In the genomic region with DNA sequence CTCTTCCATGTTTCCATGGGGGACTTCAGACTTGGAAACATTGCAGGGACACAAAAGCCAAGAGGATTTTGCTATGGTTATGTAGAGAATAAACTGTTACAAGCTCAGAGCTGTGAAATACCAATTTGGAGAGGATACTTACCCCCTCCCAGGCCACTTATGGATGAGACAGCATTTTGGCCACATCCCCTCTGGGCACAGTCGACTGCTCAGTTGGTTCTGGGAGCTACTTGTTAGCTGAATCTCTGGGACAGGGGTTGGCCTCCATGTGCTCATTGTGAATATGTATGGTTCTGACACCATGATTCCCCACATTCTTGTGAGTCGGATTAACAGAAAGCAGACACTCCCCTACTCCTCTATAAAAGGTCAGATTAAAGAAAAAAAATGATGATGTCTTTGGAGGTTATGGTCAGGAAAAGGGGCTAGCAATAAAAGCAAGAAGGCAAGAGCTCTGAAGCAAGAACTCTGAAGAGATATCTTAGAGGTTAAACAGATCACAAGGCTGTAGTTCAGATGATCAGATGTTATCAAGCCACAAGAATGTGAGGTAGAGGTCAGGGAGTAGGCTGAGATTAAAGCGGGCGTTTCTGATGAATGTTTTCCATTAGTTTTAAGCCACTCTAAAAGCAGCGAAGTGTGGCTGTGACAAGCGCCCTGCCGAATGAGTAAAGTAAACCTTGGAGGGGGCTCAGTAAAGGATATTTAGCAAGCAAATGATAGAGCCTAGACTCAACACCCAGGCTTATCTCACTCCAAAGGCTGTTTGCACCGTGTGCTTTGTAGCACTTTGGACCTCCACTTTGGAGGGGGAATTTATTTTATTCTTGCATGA, we compare ENCODE assay signal across 9 cellular contexts. TPM values are rescaled to one million over a fixed set of nuclear protein-coding genes. Genes with fewer than 3 reads are reported as not detected.
A peak's percentile ranks its signal among the peaks of the same experiment; 100 is the strongest.
DNase-seq lines count a peak whose midpoint lies in the region; ATAC-seq, FAIRE-seq and TF ChIP-seq lines count a peak whose summit lies in the region.
"Had no signal": no experiment of that assay in that cellular context is flagged by ENCODE, and none has a peak within 500 bp of the region (broad histone marks: within the 10 kb centered on the region; RNA-seq: fewer than 3 reads in every experiment).

No MANE protein-coding gene starts in this region.

- H3K4me2 ChIP-seq in HepG2 (ENCODE audit: low read depth, low read length) = peak overlapping the region; percentile 60
- H3K4me2 ChIP-seq: BLaER1 had no signal

- H3K27me3 ChIP-seq in HepG2 (ENCODE audit: control insufficient read depth in 1 of 2, insufficient read depth in 2 of 2, low read length in 2 of 2) (no peaks in the 10 kb centered on the region), thyroid gland (no peaks in the 10 kb centered on the region)
- H3K27me3 ChIP-seq: BLaER1 had no signal

- H3K4me1 ChIP-seq in HepG2 (ENCODE audit: insufficient read depth, low read length) = peaks cover 34% of the 10 kb centered on the region
- peaks cover 12 to 18% of the 10 kb centered on the region in 2 donors for H3K4me1 ChIP-seq in thyroid gland

- no peak for TF ChIP-seq RAD21 in HepG2 (CRISPR knock-in tag; IDR thresholded peaks at IDR 0.05)

- no peaks in the 10 kb centered on the region for H3K79me2 ChIP-seq in HepG2 (ENCODE audit: insufficient read depth, low read length)

- POLR2A ChIA-PET in HepG2 (lab: Yijun Ruan, JAX) = no interaction called here

- TF ChIP-seq POLR2A in HepG2 (IDR thresholded peaks at IDR 0.05; ENCODE audit: insufficient read depth in 1 of 2, low read depth in 2 of 2, low read length in 2 of 2) = no peak
- no peak for TF ChIP-seq POLR2A in thyroid gland (IDR thresholded peaks at IDR 0.05)

- H3K27ac Mint-ChIP-seq in activated T-cell treated with anti-CD3 and anti-CD28 coated beads, Interleukin-2, amount 50 U/mL, for 24 hours = peak overlapping the region; percentile 92
- peak overlapping the region in 1 of 7 donors; percentile 4 for H3K27ac Mint-ChIP-seq in CD14-positive monocyte

- WGBS in HepG2 (ENCODE audit: low lambda C conversion rate) = 18% methylated on average over 8 of the region's 8 CpGs
- 25 to 31% methylated on average over 8 of the region's 8 CpGs for whole genome bisulfite sequencing in thyroid gland, 2 donors

- CTCF ChIA-PET in HepG2 (lab: Yijun Ruan, JAX; ENCODE audit: low intra/inter-chr PET ratio, low total read pairs) = no interaction called here

- no peak overlapping the region for H2AFZ ChIP-seq in HepG2 (ENCODE audit: low read length)

- DNase-seq in activated T-cell treated with anti-CD3 and anti-CD28 coated beads for 24 hours (ENCODE audit: low read depth) (peak; percentile 34), HepG2 (ENCODE audit: low spot score) (peak; percentile 44), thyroid gland (peak; percentile 19 to 35), COR-L47 (lab: John Stamatoyannopoulos, UW) (no peak), CD14-positive monocyte (ENCODE audit: low spot score) (no peak)
- DNase-seq in activated T-cell treated with anti-CD3 and anti-CD28 coated beads, Interleukin-2, amount 50 U/mL, for 1 hour = no peak
- no peak for DNase-seq in activated T-cell treated with anti-CD3 and anti-CD28 coated beads, Interleukin-2, amount 50 U/mL, for 24 hours

- TF ChIP-seq EP300 in HepG2 (IDR thresholded peaks at IDR 0.05; ENCODE audit: low read depth in 2 of 2, low read length in 2 of 2) (no peak), HepG2 (CRISPR knock-in tag; IDR thresholded peaks at IDR 0.05; ENCODE audit: borderline replicate concordance) (no peak)

- FAIRE-seq in HepG2 (lab: Jason Lieb, UNC) = peak; percentile 26

- peaks cover 42% of the 10 kb centered on the region for H3K36me3 Mint-ChIP-seq in activated T-cell treated with anti-CD3 and anti-CD28 coated beads, Interleukin-2, amount 50 U/mL, for 24 hours (ENCODE audit: low read depth)
- peaks cover 3 to 6% of the 10 kb centered on the region in 2 donors for H3K36me3 Mint-ChIP-seq in CD14-positive monocyte

- H3K4me3 ChIP-seq in HepG2 (replicated peaks in 1 of 3; ENCODE audit: insufficient read depth in 1 of 3, low read depth in 2 of 3, low read length in 3 of 3) (peak overlapping the region in 1 of 3 experiments; percentile 17; a peak in 1 of 6 replicates), thyroid gland (replicated peaks in 1 of 3) (no peak overlapping the region)
- H3K4me3 ChIP-seq: BLaER1 had no signal

- H3K27me3 Mint-ChIP-seq in activated T-cell treated with anti-CD3 and anti-CD28 coated beads, Interleukin-2, amount 50 U/mL, for 24 hours = no peaks in the 10 kb centered on the region
- H3K27me3 Mint-ChIP-seq in CD14-positive monocyte (ENCODE audit: low read depth in 3 of 3) = peaks cover 0 to 2% (median 0%) of the 10 kb centered on the region in 3 donors

- H3K4me3 Mint-ChIP-seq in activated T-cell treated with anti-CD3 and anti-CD28 coated beads, Interleukin-2, amount 50 U/mL, for 24 hours = peak overlapping the region; percentile 47
- no peak overlapping the region for H3K4me3 Mint-ChIP-seq in CD14-positive monocyte

- H3K9me3 ChIP-seq in HepG2 (ENCODE audit: low read length) = no peaks in the 10 kb centered on the region
- H3K9me3 ChIP-seq in thyroid gland = no peaks in the 10 kb centered on the region
- H3K9me3 ChIP-seq: BLaER1 had no signal

- TSS peak; percentile 71 for BruUV-seq in HepG2 (replicated peaks; lab: Mats Ljungman, UMichigan)

- peak overlapping the region; percentile 2 for H3K9ac ChIP-seq in HepG2 (ENCODE audit: insufficient read depth, low read depth, low read length)
- H3K9ac ChIP-seq: BLaER1 had no signal

- in situ Hi-C loops in HepG2 (cut with HindIII; ENCODE audit: extremely low pct_ligation_motif_present, low pct_unique_long_range_greater_than_20kb) = no loop called here

- no peaks in the 10 kb centered on the region for H3K9me3 Mint-ChIP-seq in activated T-cell treated with anti-CD3 and anti-CD28 coated beads, Interleukin-2, amount 50 U/mL, for 24 hours
- H3K9me3 Mint-ChIP-seq in CD14-positive monocyte = no peaks in the 10 kb centered on the region

- intact Hi-C loops in HepG2 (cut with micrococcal nuclease; ENCODE audit: unreplicated experiment) = loop anchor here (5.0 kb wide), 1 partner anchor 35 kb away; no protein-coding TSS in a partner anchor
- intact Hi-C loops in thyroid gland (cut with DNase I) = no loop called here
- intact Hi-C loops in CD14-positive monocyte (cut with micrococcal nuclease) = no loop called here

- H3K27ac ChIP-seq in HepG2 (ENCODE audit: extremely low read length, insufficient read depth, low read length) (peak overlapping the region; percentile 24), thyroid gland (peak overlapping the region; percentile 26 to 69 (median 31))
- H3K27ac ChIP-seq: BLaER1 had no signal

- no peaks in the 10 kb centered on the region for H4K20me1 ChIP-seq in HepG2 (ENCODE audit: insufficient read depth, low read length)
- H4K20me1 ChIP-seq: BLaER1 had no signal

- H3K36me3 ChIP-seq in HepG2 (replicated peaks in 1 of 2; ENCODE audit: control insufficient read depth in 1 of 2, insufficient read depth in 2 of 2, low read length in 2 of 2) (no peaks in the 10 kb centered on the region), thyroid gland (no peaks in the 10 kb centered on the region)

- H3K4me1 Mint-ChIP-seq in activated T-cell treated with anti-CD3 and anti-CD28 coated beads, Interleukin-2, amount 50 U/mL, for 24 hours (ENCODE audit: low read depth) = peaks cover 82% of the 10 kb centered on the region
- peaks cover 24% of the 10 kb centered on the region for H3K4me1 Mint-ChIP-seq in CD14-positive monocyte

- no peak for TF ChIP-seq CTCF in HepG2 (CRISPR knock-in tag; IDR thresholded peaks at IDR 0.05)
- TF ChIP-seq CTCF in thyroid gland (IDR thresholded peaks at IDR 0.05) = no peak
- no peak for TF ChIP-seq CTCF in CD14-positive monocyte (IDR thresholded peaks at IDR 0.05)

- ATAC-seq in HepG2 (peak; percentile 68), HG02642 (IDR thresholded peaks at IDR 0.05; ENCODE audit: poor library complexity, unreplicated experiment) (no peak)

RNA-seq across cellular contexts. Expression of gene STAMBPL1, which starts 17.2 kb away (rescaled TPM):
- total RNA-seq in HepG2 (2016; rRNA removed; fragmentation: Illumina TruSeq; extraction: Trizol) (1.5 and 1.6 TPM in 2 replicates), thyroid gland (1 to 10 TPM in 3 of 4 donors, under 1 TPM in 1; 0.63 to 6.2 (median 5.7) TPM)
- 0.79 and 1.1 TPM in 2 replicates for total RNA-seq in HepG2 (2016; cell fraction: cytosol; rRNA removed; fragmentation: Illumina TruSeq; extraction: Trizol; ENCODE audit: low read depth)
- total RNA-seq in HepG2 (2016; cell fraction: insoluble cytoplasmic fraction; rRNA removed; fragmentation: Illumina TruSeq; extraction: Trizol) = 1.7 TPM in 2 replicates
- 1.5 and 1.6 TPM in 2 replicates for total RNA-seq in HepG2 (2016; cell fraction: membrane; rRNA removed; fragmentation: Illumina TruSeq; extraction: Trizol)
- 3.3 and 3.9 TPM in 2 replicates for total RNA-seq in HepG2 (2016; cell fraction: nucleus; rRNA removed; fragmentation: Illumina TruSeq; extraction: Trizol)
- polyA plus RNA-seq in HepG2 (2011; rRNA removed) (1.0 and 1.4 TPM in 2 replicates), CD14-positive monocyte (under 1 TPM; 0.07 to 0.10 TPM)
- polyA plus RNA-seq in HepG2 (2011; cell fraction: cytosol; rRNA removed) = 0.82 and 0.91 TPM in 2 replicates
- polyA plus RNA-seq in HepG2 (2011; cell fraction: nucleus; rRNA removed) = 1.6 and 2.4 TPM in 2 replicates
- 0.62 and 0.73 TPM in 2 replicates for polyA plus RNA-seq in HepG2 (2012)
- polyA plus RNA-seq in HepG2 (2016; cell fraction: cytosol; fragmentation: Illumina TruSeq; extraction: Trizol; ENCODE audit: low read depth) = 0.42 and 0.52 TPM in 2 replicates
- polyA plus RNA-seq in HepG2 (2016; cell fraction: insoluble cytoplasmic fraction; fragmentation: Illumina TruSeq; extraction: Trizol; ENCODE audit: low read depth) = 1.2 and 1.9 TPM in 2 replicates
- polyA plus RNA-seq in HepG2 (2016; cell fraction: membrane; fragmentation: Illumina TruSeq; extraction: Trizol; ENCODE audit: low read depth) = 0.41 and 0.76 TPM in 2 replicates
- polyA plus RNA-seq in HepG2 (2016; cell fraction: nucleus; fragmentation: Illumina TruSeq; extraction: Trizol; ENCODE audit: insufficient read depth, low read depth) = 0.38 and 1.6 TPM in 2 replicates
- polyA minus RNA-seq in HepG2 (2011; rRNA and poly(A)+ RNA removed; ENCODE audit: low replicate concordance) = 1.6 and 17.0 TPM in 2 replicates
- 0.49 and 0.62 TPM in 2 replicates for polyA minus RNA-seq in HepG2 (2011; cell fraction: cytosol; rRNA and poly(A)+ RNA removed)
- 5.2 and 5.8 TPM in 2 replicates for polyA minus RNA-seq in HepG2 (2011; cell fraction: nucleus; rRNA and poly(A)+ RNA removed)

RNA-seq across cellular contexts. Expression of gene ANKRD22, which starts 45.6 kb away (rescaled TPM):
- total RNA-seq in HepG2 (2016; rRNA removed; fragmentation: Illumina TruSeq; extraction: Trizol) (not detected in 2 replicates), thyroid gland (not detected)
- total RNA-seq in HepG2 (2016; cell fraction: cytosol; rRNA removed; fragmentation: Illumina TruSeq; extraction: Trizol; ENCODE audit: low read depth) = not detected in 2 replicates
- total RNA-seq in HepG2 (2016; cell fraction: insoluble cytoplasmic fraction; rRNA removed; fragmentation: Illumina TruSeq; extraction: Trizol) = not detected in 2 replicates
- not detected in 2 replicates for total RNA-seq in HepG2 (2016; cell fraction: membrane; rRNA removed; fragmentation: Illumina TruSeq; extraction: Trizol)
- not detected in 2 replicates for total RNA-seq in HepG2 (2016; cell fraction: nucleus; rRNA removed; fragmentation: Illumina TruSeq; extraction: Trizol)
- polyA plus RNA-seq in HepG2 (2011; rRNA removed) (not detected in 2 replicates), CD14-positive monocyte (1 to 10 TPM; 2.7 to 3.5 TPM)
- polyA plus RNA-seq in HepG2 (2011; cell fraction: cytosol; rRNA removed) = not detected in 2 replicates
- not detected in 2 replicates for polyA plus RNA-seq in HepG2 (2011; cell fraction: nucleus; rRNA removed)
- polyA plus RNA-seq in HepG2 (2012) = not detected in 2 replicates
- not detected in 2 replicates for polyA plus RNA-seq in HepG2 (2016; cell fraction: cytosol; fragmentation: Illumina TruSeq; extraction: Trizol; ENCODE audit: low read depth)
- polyA plus RNA-seq in HepG2 (2016; cell fraction: insoluble cytoplasmic fraction; fragmentation: Illumina TruSeq; extraction: Trizol; ENCODE audit: low read depth) = not detected in 2 replicates
- polyA plus RNA-seq in HepG2 (2016; cell fraction: membrane; fragmentation: Illumina TruSeq; extraction: Trizol; ENCODE audit: low read depth) = not detected in 2 replicates
- not detected in 2 replicates for polyA plus RNA-seq in HepG2 (2016; cell fraction: nucleus; fragmentation: Illumina TruSeq; extraction: Trizol; ENCODE audit: insufficient read depth, low read depth)
- not detected in 2 replicates for polyA minus RNA-seq in HepG2 (2011; rRNA and poly(A)+ RNA removed; ENCODE audit: low replicate concordance)
- not detected in 2 replicates for polyA minus RNA-seq in HepG2 (2011; cell fraction: cytosol; rRNA and poly(A)+ RNA removed)
- polyA minus RNA-seq in HepG2 (2011; cell fraction: nucleus; rRNA and poly(A)+ RNA removed) = not detected in 2 replicates

RNA-seq across cellular contexts. Expression of gene ACTA2, which starts 55.3 kb away (rescaled TPM):
- total RNA-seq in HepG2 (2016; rRNA removed; fragmentation: Illumina TruSeq; extraction: Trizol) (58.1 and 59.9 TPM in 2 replicates), thyroid gland (100 to 1,000 TPM in 1 of 4 donors, 10 to 100 TPM in 3; 61.5 to 173 (median 72.2) TPM)
- 21.6 and 22.5 TPM in 2 replicates for total RNA-seq in HepG2 (2016; cell fraction: cytosol; rRNA removed; fragmentation: Illumina TruSeq; extraction: Trizol; ENCODE audit: low read depth)
- total RNA-seq in HepG2 (2016; cell fraction: insoluble cytoplasmic fraction; rRNA removed; fragmentation: Illumina TruSeq; extraction: Trizol) = 50.7 and 62.7 TPM in 2 replicates
- 33.4 and 39.8 TPM in 2 replicates for total RNA-seq in HepG2 (2016; cell fraction: membrane; rRNA removed; fragmentation: Illumina TruSeq; extraction: Trizol)
- total RNA-seq in HepG2 (2016; cell fraction: nucleus; rRNA removed; fragmentation: Illumina TruSeq; extraction: Trizol) = 33.1 and 39.3 TPM in 2 replicates
- polyA plus RNA-seq in HepG2 (2011; rRNA removed) (21.8 and 25.1 TPM in 2 replicates), CD14-positive monocyte (10 to 100 TPM in 1 of 2 donors, 1 to 10 TPM in 1; 6.8 to 12.3 TPM)
- 32.0 and 34.2 TPM in 2 replicates for polyA plus RNA-seq in HepG2 (2011; cell fraction: cytosol; rRNA removed)
- 20.1 and 23.1 TPM in 2 replicates for polyA plus RNA-seq in HepG2 (2011; cell fraction: nucleus; rRNA removed)
- polyA plus RNA-seq in HepG2 (2012) = 30.5 and 47.4 TPM in 2 replicates
- 30.8 and 35.7 TPM in 2 replicates for polyA plus RNA-seq in HepG2 (2016; cell fraction: cytosol; fragmentation: Illumina TruSeq; extraction: Trizol; ENCODE audit: low read depth)
- 81.9 and 99.8 TPM in 2 replicates for polyA plus RNA-seq in HepG2 (2016; cell fraction: insoluble cytoplasmic fraction; fragmentation: Illumina TruSeq; extraction: Trizol; ENCODE audit: low read depth)
- polyA plus RNA-seq in HepG2 (2016; cell fraction: membrane; fragmentation: Illumina TruSeq; extraction: Trizol; ENCODE audit: low read depth) = 45.1 and 45.4 TPM in 2 replicates
- 60.8 and 61.8 TPM in 2 replicates for polyA plus RNA-seq in HepG2 (2016; cell fraction: nucleus; fragmentation: Illumina TruSeq; extraction: Trizol; ENCODE audit: insufficient read depth, low read depth)
- 3.6 and 48.3 TPM in 2 replicates for polyA minus RNA-seq in HepG2 (2011; rRNA and poly(A)+ RNA removed; ENCODE audit: low replicate concordance)
- polyA minus RNA-seq in HepG2 (2011; cell fraction: cytosol; rRNA and poly(A)+ RNA removed) = 35.2 and 40.9 TPM in 2 replicates
- polyA minus RNA-seq in HepG2 (2011; cell fraction: nucleus; rRNA and poly(A)+ RNA removed) = 13.9 and 20.1 TPM in 2 replicates

Comparison
In these comparisons a context has a peak if more than half of its experiments do, and no peak if none do; other contexts are left out.
1. DNase-seq: peak in activated T-cell treated with anti-CD3 and anti-CD28 coated beads for 24 hours (single experiment), HepG2 (single experiment) and thyroid gland (2 of 2); none in activated T-cell treated with anti-CD3 and anti-CD28 coated beads, Interleukin-2, amount 50 U/mL, for 1 hour (single experiment), activated T-cell treated with anti-CD3 and anti-CD28 coated beads, Interleukin-2, amount 50 U/mL, for 24 hours (single experiment), COR-L47 (single experiment) and CD14-positive monocyte (single experiment).